In genomic region chr3:14145236-14145635, GRCh38 we compare ENCODE assay signal across 8 cellular contexts. TPM values are rescaled to one million over a fixed set of nuclear protein-coding genes. Genes with fewer than 3 reads are reported as not detected.
A peak's percentile ranks its signal among the peaks of the same experiment; 100 is the strongest.
DNase-seq lines count a peak whose midpoint lies in the region; ATAC-seq and TF ChIP-seq lines count a peak whose summit lies in the region.

No MANE protein-coding gene starts in this region.

- TF ChIP-seq CTCF in Peyer's patch (IDR thresholded peaks at IDR 0.05): no peak
- no peak for TF ChIP-seq CTCF in endodermal cell (conservative IDR thresholded peaks at IDR 0.05)
- TF ChIP-seq CTCF in parathyroid adenoma (IDR thresholded peaks at IDR 0.05): no peak
- no peak for TF ChIP-seq CTCF in GM10266 (IDR thresholded peaks at IDR 0.05; ENCODE audit: control insufficient read depth, insufficient read depth, low read depth, missing control alignments)

- H3K36me3 Mint-ChIP-seq in CD4-positive, CD25-positive, alpha-beta regulatory T cell: peaks cover 31% of the 10 kb centered on the region
- H3K36me3 Mint-ChIP-seq in endodermal cell (ENCODE audit: low read depth): peaks cover 44% of the 10 kb centered on the region

- peak overlapping the region; percentile 69 for H3K4me3 ChIP-seq in CD4-positive, CD25-positive, alpha-beta regulatory T cell (ENCODE audit: low read depth, low read length)
- H3K4me3 ChIP-seq in Peyer's patch (no peak overlapping the region), endodermal cell (ENCODE audit: low read length) (no peak overlapping the region), parathyroid adenoma (ENCODE audit: low read depth, low read length) (no peak overlapping the region)

- WGBS in endodermal cell (ENCODE audit: insufficient coverage in 1 of 2, insufficient read length in 1 of 2), 2 experiments: 93 to 96% methylated on average over 5 to 9 of the region's 9 CpGs

- H3K27ac Mint-ChIP-seq in CD4-positive, CD25-positive, alpha-beta regulatory T cell: peak overlapping the region; percentile 97 to 98 (median 98)
- peak overlapping the region; percentile 71 for H3K27ac Mint-ChIP-seq in endodermal cell

- peaks cover 23 to 59% (median 39%) of the 10 kb centered on the region in 4 donors for H3K4me1 Mint-ChIP-seq in CD4-positive, CD25-positive, alpha-beta regulatory T cell
- H3K4me1 Mint-ChIP-seq in endodermal cell: peaks cover 17% of the 10 kb centered on the region

- H3K9me3 Mint-ChIP-seq in CD4-positive, CD25-positive, alpha-beta regulatory T cell: peaks cover 0 to 1% (median 0%) of the 10 kb centered on the region in 7 donors
- no peaks in the 10 kb centered on the region for H3K9me3 Mint-ChIP-seq in endodermal cell

- peaks cover 34% of the 10 kb centered on the region for H3K36me3 ChIP-seq in CD4-positive, CD25-positive, alpha-beta regulatory T cell (ENCODE audit: control insufficient read depth, insufficient read depth, low read length)
- H3K36me3 ChIP-seq in Peyer's patch (peaks cover 0 to 66% (median 0%) of the 10 kb centered on the region in 3 donors), endodermal cell (ENCODE audit: control insufficient read depth, insufficient read depth, low read length) (peaks cover 54% of the 10 kb centered on the region), parathyroid adenoma (ENCODE audit: control insufficient read depth, insufficient read depth, low read length) (no peaks in the 10 kb centered on the region)

- intact Hi-C loops in left colon (cut with DNase I, micrococcal nuclease): no loop called here

- TF ChIP-seq POLR2A in Peyer's patch (IDR thresholded peaks at IDR 0.05): no peak

- peaks cover 55% of the 10 kb centered on the region for H3K4me1 ChIP-seq in CD4-positive, CD25-positive, alpha-beta regulatory T cell (ENCODE audit: control insufficient read depth, insufficient read depth, low read length, poor library complexity, severe bottlenecking)
- H3K4me1 ChIP-seq in Peyer's patch (peaks cover 0 to 37% (median 7%) of the 10 kb centered on the region in 4 donors), endodermal cell (ENCODE audit: control insufficient read depth, insufficient read depth, low read length) (peaks cover 10% of the 10 kb centered on the region), parathyroid adenoma (no peaks in the 10 kb centered on the region)

- no peak for DNase-seq in CD4-positive, CD25-positive, alpha-beta regulatory T cell
- no peak for DNase-seq in Peyer's patch
- DNase-seq in endodermal cell: peak; percentile 56
- no peak for DNase-seq in left colon
- no peak for DNase-seq in NOMO-1 (lab: John Stamatoyannopoulos, UW; ENCODE audit: unreplicated experiment in 2 of 2)
- no peak for DNase-seq in GM10266 (ENCODE audit: extremely low spot score)

- H2AFZ ChIP-seq in parathyroid adenoma: no peak overlapping the region

- H3K4me3 Mint-ChIP-seq in CD4-positive, CD25-positive, alpha-beta regulatory T cell: peak overlapping the region in 3 of 4 donors; percentile 71 to 85 (median 84)
- H3K4me3 Mint-ChIP-seq in endodermal cell: no peak overlapping the region

- no peak overlapping the region for H3K4me2 ChIP-seq in parathyroid adenoma (ENCODE audit: low read length)

- no peaks in the 10 kb centered on the region for H3K27me3 Mint-ChIP-seq in CD4-positive, CD25-positive, alpha-beta regulatory T cell
- H3K27me3 Mint-ChIP-seq in endodermal cell (ENCODE audit: insufficient read depth): no peaks in the 10 kb centered on the region

- no peaks in the 10 kb centered on the region for H3K79me2 ChIP-seq in parathyroid adenoma

- H3K27ac ChIP-seq in CD4-positive, CD25-positive, alpha-beta regulatory T cell (ENCODE audit: insufficient read depth, low read length, poor library complexity, severe bottlenecking): peak overlapping the region; percentile 99
- H3K27ac ChIP-seq in Peyer's patch (peak overlapping the region; percentile 68 to 91 (median 75)), endodermal cell (ENCODE audit: low read depth, low read length) (peak overlapping the region; percentile 85), parathyroid adenoma (peak overlapping the region; percentile 65)

- H3K27me3 ChIP-seq in CD4-positive, CD25-positive, alpha-beta regulatory T cell (ENCODE audit: control insufficient read depth, insufficient read depth, low read length): no peaks in the 10 kb centered on the region
- H3K27me3 ChIP-seq in Peyer's patch: no peaks in the 10 kb centered on the region
- no peaks in the 10 kb centered on the region for H3K27me3 ChIP-seq in endodermal cell (ENCODE audit: control insufficient read depth, insufficient read depth, low read length, poor library complexity, severe bottlenecking)
- no peaks in the 10 kb centered on the region for H3K27me3 ChIP-seq in parathyroid adenoma (ENCODE audit: control insufficient read depth, insufficient read depth, low read length)

- no peaks in the 10 kb centered on the region for H3K9me3 ChIP-seq in CD4-positive, CD25-positive, alpha-beta regulatory T cell (ENCODE audit: control insufficient read depth in 2 of 2, low read length in 2 of 2)
- no peaks in the 10 kb centered on the region for H3K9me3 ChIP-seq in Peyer's patch
- H3K9me3 ChIP-seq in endodermal cell (ENCODE audit: control insufficient read depth, low read length): no peaks in the 10 kb centered on the region
- no peaks in the 10 kb centered on the region for H3K9me3 ChIP-seq in parathyroid adenoma (ENCODE audit: control insufficient read depth, low read length)

- H3K9ac ChIP-seq in endodermal cell (ENCODE audit: extremely low read depth, low read length, poor library complexity, severe bottlenecking) (peak overlapping the region; percentile 42), parathyroid adenoma (no peak overlapping the region)

- no peak for ATAC-seq in CD4-positive, CD25-positive, alpha-beta regulatory T cell (ENCODE audit: low read depth in 2 of 2)
- ATAC-seq in HG03097 (IDR thresholded peaks at IDR 0.05; ENCODE audit: low FRiP score, unreplicated experiment): no peak
- ATAC-seq in left colon: no peak

RNA-seq across cellular contexts. Expression of gene TMEM43, which starts 20.4 kb away (rescaled TPM):
- total RNA-seq in CD4-positive, CD25-positive, alpha-beta regulatory T cell: 50.2 TPM
- 10 to 100 TPM; 73.7 to 81.0 (median 76.3) TPM for polyA plus RNA-seq in CD4-positive, CD25-positive, alpha-beta regulatory T cell
- total RNA-seq in Peyer's patch: 10 to 100 TPM; 26.6 to 56.5 (median 40.3) TPM
- 10 to 100 TPM; 28.9 to 39.3 TPM for total RNA-seq in endodermal cell
- 45.4 TPM for polyA plus RNA-seq in endodermal cell (2013, experiment 1 of 2)
- 44.9 TPM for polyA plus RNA-seq in endodermal cell (2013, experiment 2 of 2)
- 10 to 100 TPM; 25.3 to 29.2 TPM for total RNA-seq in left colon

RNA-seq across cellular contexts. Expression of gene CHCHD4, which starts 20.6 kb away (rescaled TPM):
- 3.6 TPM for total RNA-seq in CD4-positive, CD25-positive, alpha-beta regulatory T cell
- polyA plus RNA-seq in CD4-positive, CD25-positive, alpha-beta regulatory T cell: 10 to 100 TPM; 10.3 to 21.1 (median 16.5) TPM
- total RNA-seq in Peyer's patch (10 to 100 TPM; 10.7 to 15.7 (median 11.6) TPM), endodermal cell (10 to 100 TPM; 16.2 to 20.5 TPM), left colon (10 to 100 TPM; 17.6 to 18.9 TPM)
- polyA plus RNA-seq in endodermal cell (2013, experiment 1 of 2): 16.4 TPM
- polyA plus RNA-seq in endodermal cell (2013, experiment 2 of 2): 14.7 TPM

RNA-seq across cellular contexts. Expression of gene XPC, which starts 33.2 kb away (rescaled TPM):
- 75.5 TPM for total RNA-seq in CD4-positive, CD25-positive, alpha-beta regulatory T cell
- polyA plus RNA-seq in CD4-positive, CD25-positive, alpha-beta regulatory T cell: 10 to 100 TPM; 31.3 to 42.7 (median 36.9) TPM
- total RNA-seq in Peyer's patch: 10 to 100 TPM; 46.1 to 88.3 (median 78.6) TPM
- total RNA-seq in endodermal cell: 10 to 100 TPM; 33.0 to 40.0 TPM
- polyA plus RNA-seq in endodermal cell (2013, experiment 1 of 2): 37.6 TPM
- polyA plus RNA-seq in endodermal cell (2013, experiment 2 of 2): 34.9 TPM
- total RNA-seq in left colon: 10 to 100 TPM; 19.7 to 22.4 TPM

RNA-seq across cellular contexts. Expression of gene LSM3, which starts 33.4 kb away (rescaled TPM):
- total RNA-seq in CD4-positive, CD25-positive, alpha-beta regulatory T cell: 6.6 TPM
- 10 to 100 TPM; 19.1 to 25.7 (median 22.9) TPM for polyA plus RNA-seq in CD4-positive, CD25-positive, alpha-beta regulatory T cell
- total RNA-seq in Peyer's patch (10 to 100 TPM in 1 of 4 donors, 1 to 10 TPM in 3; 4.6 to 10.7 (median 7.0) TPM), endodermal cell (10 to 100 TPM; 18.1 to 19.7 TPM), left colon (1 to 10 TPM; 9.1 to 9.9 TPM)
- 21.2 TPM for polyA plus RNA-seq in endodermal cell (2013, experiment 1 of 2)
- 21.9 TPM for polyA plus RNA-seq in endodermal cell (2013, experiment 2 of 2)
